8 cellular contexts compared by ENCODE assay signal in genomic region chr3:129428382-129429079, GRCh38. TPM values are rescaled to one million over a fixed set of nuclear protein-coding genes. Genes with fewer than 3 reads are reported as not detected.
A peak's percentile ranks its signal among the peaks of the same experiment; 100 is the strongest.
DNase-seq lines count a peak whose midpoint lies in the region; ATAC-seq and TF ChIP-seq lines count a peak whose summit lies in the region.

Gene EFCAB12 (minus strand): TSS chr3:129428636. CDS start chr3:129428488, 148 bp downstream.

- H3K9me3 Mint-ChIP-seq in immature natural killer cell, result no peaks in the 10 kb centered on the region

- no peak for TF ChIP-seq CTCF in GM12875 (IDR thresholded peaks at IDR 0.05; ENCODE audit: borderline replicate concordance, insufficient read depth, low read depth, low read length)
- TF ChIP-seq CTCF in cardiac fibroblast (IDR thresholded peaks at IDR 0.05; ENCODE audit: low read depth, low read length), result no peak

- H3K4me1 Mint-ChIP-seq in immature natural killer cell, result peaks cover 28 to 41% of the 10 kb centered on the region in 2 donors

- peaks cover 5 to 19% (median 15%) of the 10 kb centered on the region in 3 donors for H3K36me3 Mint-ChIP-seq in immature natural killer cell

- peak within 1 kb of the TSS in 10 of 21 experiments; percentile 1 to 74 (median 22) for H3K27ac ChIP-seq in skin epidermis

- peak within 1 kb of the TSS; percentile 16 to 85 (median 76) for H3K27ac Mint-ChIP-seq in immature natural killer cell

- H3K27me3 Mint-ChIP-seq in immature natural killer cell (ENCODE audit: low read depth in 3 of 3), result peaks cover 4 to 9% (median 5%) of the 10 kb centered on the region in 3 donors

- H3K4me3 ChIP-seq in GM12875 (ENCODE audit: low read depth, low read length), result peak within 1 kb of the TSS; percentile 18
- H3K4me3 ChIP-seq in cardiac fibroblast (replicated peaks in 1 of 2; ENCODE audit: low read depth in 2 of 2, low read length in 2 of 2), result peak within 1 kb of the TSS; percentile 55 to 58
- H3K4me3 ChIP-seq in skin epidermis, result peak within 1 kb of the TSS; percentile 23 to 51 (median 40)

- peak within 1 kb of the TSS; percentile 83 to 89 (median 87) for H3K4me3 Mint-ChIP-seq in immature natural killer cell

- DNase-seq in NCI-H2029 (lab: John Stamatoyannopoulos, UW) (peak; percentile 84), cardiac fibroblast (ENCODE audit: low read depth in 2 of 2) (peak; percentile 94 to 96), immature natural killer cell (peak; percentile 83 to 85 (median 84))
- peak; percentile 70 to 76 (median 74) for DNase-seq in activated CD4-positive, CD25-positive, alpha-beta regulatory T cell (lab: John Stamatoyannopoulos, UW)

- ATAC-seq in HG02759 (IDR thresholded peaks at IDR 0.05; ENCODE audit: unreplicated experiment) (peak; percentile 90), GM18873 (IDR thresholded peaks at IDR 0.05; ENCODE audit: low FRiP score, unreplicated experiment) (no peak)

RNA-seq across cellular contexts. Expression of gene EFCAB12, which starts in this region (rescaled TPM):
- under 1 TPM in 1 of 3 donors, not detected in 2; 0.12 TPM for polyA plus RNA-seq in immature natural killer cell

Comparison
In these comparisons a context has a peak if more than half of its experiments do, and no peak if none do; other contexts are left out.
1. Peak in DNase-seq in immature natural killer cell; RNA of the gene not detected or under 1 TPM.